Comparison of ENCODE assay signal across 20 cellular contexts in the genomic region with DNA sequence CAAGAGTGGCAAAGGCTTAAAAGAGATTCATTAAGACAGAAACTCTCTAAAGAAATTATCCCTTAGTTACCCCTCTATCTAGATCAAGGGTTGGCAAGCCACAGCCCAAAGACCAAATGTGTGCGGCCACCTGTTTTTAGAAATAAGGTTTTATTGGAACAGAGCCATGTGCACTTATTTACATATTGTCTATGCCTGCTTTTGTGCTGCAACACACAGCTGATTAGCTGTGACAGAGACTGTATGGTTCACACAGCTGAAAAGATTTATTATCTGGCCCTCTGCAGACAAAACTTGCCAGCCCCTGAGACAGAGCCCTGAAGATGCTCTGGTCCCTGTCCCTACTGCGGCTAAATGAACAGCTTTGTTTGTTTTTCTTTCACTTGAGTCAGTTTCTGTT.
"Had no signal": no experiment of that assay in that cellular context is flagged by ENCODE, and none has a peak within 500 bp of the region (broad histone marks: within the 10 kb centered on the region; RNA-seq: fewer than 3 reads in every experiment).

No MANE protein-coding gene starts in this region.

- H3K4me3 Mint-ChIP-seq: activated CD4-positive, alpha-beta T cell treated with anti-CD3 and anti-CD28 coated beads, Interleukin-2, amount 10 ng/mL, durations not matched to agents 24 days and 14 days; activated CD8-positive, alpha-beta T cell treated with anti-CD3 and anti-CD28 coated beads, Interleukin-2, amount 10 ng/mL, durations not matched to agents 7 days and 5 days; activated naive CD4-positive, alpha-beta T cell treated with anti-CD3 and anti-CD28 coated beads, Interleukin-2, amount 10 ng/mL, durations not matched to agents 7 days and 5 days; activated naive CD8-positive, alpha-beta T cell treated with anti-CD3 and anti-CD28 coated beads, Interleukin-2, amount 50 U/mL, for 24 hours; naive thymus-derived CD8-positive, alpha-beta T cell had no signal

- H3K9me3 Mint-ChIP-seq: activated CD4-positive, alpha-beta T cell treated with anti-CD3 and anti-CD28 coated beads, Interleukin-2, amount 10 ng/mL, durations not matched to agents 24 days and 14 days; activated naive CD4-positive, alpha-beta T cell treated with anti-CD3 and anti-CD28 coated beads, Interleukin-2, amount 10 ng/mL, durations not matched to agents 7 days and 5 days; activated naive CD8-positive, alpha-beta T cell treated with anti-CD3 and anti-CD28 coated beads, Interleukin-2, amount 50 U/mL, for 24 hours had no signal

- ATAC-seq: activated CD8-positive, alpha-beta T cell treated with anti-CD3 and anti-CD28 coated beads, Interleukin-2, amount 10 ng/mL, durations not matched to agents 7 days and 5 days; activated naive CD8-positive, alpha-beta T cell treated with anti-CD3 and anti-CD28 coated beads, Interleukin-2, amount 50 U/mL, for 24 hours; foreskin keratinocyte; left colon; lower lobe of right lung; naive thymus-derived CD8-positive, alpha-beta T cell had no signal

- H3K4me1 Mint-ChIP-seq: activated CD4-positive, alpha-beta T cell treated with anti-CD3 and anti-CD28 coated beads, Interleukin-2, amount 10 ng/mL, durations not matched to agents 24 days and 14 days; activated naive CD4-positive, alpha-beta T cell treated with anti-CD3 and anti-CD28 coated beads, Interleukin-2, amount 10 ng/mL, durations not matched to agents 7 days and 5 days; activated naive CD8-positive, alpha-beta T cell treated with anti-CD3 and anti-CD28 coated beads, Interleukin-2, amount 50 U/mL, for 24 hours; naive thymus-derived CD8-positive, alpha-beta T cell had no signal

- DNase-seq: activated CD4-positive, alpha-beta T cell treated with anti-CD3 and anti-CD28 coated beads, Interleukin-2, amount 10 ng/mL, durations not matched to agents 24 days and 14 days; activated CD8-positive, alpha-beta memory T cell treated with anti-CD3 and anti-CD28 coated beads, Interleukin-2, amount 50 U/mL, for 4 hours; activated CD8-positive, alpha-beta T cell treated with anti-CD3 and anti-CD28 coated beads, Interleukin-2, amount 10 ng/mL, durations not matched to agents 7 days and 5 days; activated effector memory CD4-positive, alpha-beta T cell treated with Interleukin-2 at 50 U/mL for 16 hours; activated naive CD4-positive, alpha-beta T cell treated with anti-CD3 and anti-CD28 coated beads, Interleukin-2, amount 10 ng/mL, durations not matched to agents 7 days and 5 days; activated naive CD8-positive, alpha-beta T cell treated with anti-CD3 and anti-CD28 coated beads, Interleukin-2, amount 50 U/mL, for 24 hours; activated T-cell treated with anti-CD3 and anti-CD28 coated beads, Interleukin-2, amount 50 U/mL, for 48 hours; anterior cingulate cortex; glutamatergic neuron; hippocampal formation; islet precursor cell; left colon; lower lobe of right lung; naive thymus-derived CD8-positive, alpha-beta T cell; stimulated activated CD4-positive, alpha-beta T cell treated with anti-CD3 and anti-CD28 coated beads, Interleukin-1b, Interleukin-23, amount 100 ng/mL, for 48 hours; stimulated activated CD8-positive, alpha-beta memory T cell treated with anti-CD3 and anti-CD28 coated beads, Interleukin-4, amount 100 ng/mL, for 48 hours; stimulated activated naive CD4-positive, alpha-beta T cell treated with Interleukin-2 at 50 U/mL for 16 hours; tibial artery had no signal

- H3K27ac Mint-ChIP-seq: activated CD4-positive, alpha-beta T cell treated with anti-CD3 and anti-CD28 coated beads, Interleukin-2, amount 10 ng/mL, durations not matched to agents 24 days and 14 days; activated CD8-positive, alpha-beta T cell treated with anti-CD3 and anti-CD28 coated beads, Interleukin-2, amount 10 ng/mL, durations not matched to agents 7 days and 5 days; activated naive CD4-positive, alpha-beta T cell treated with anti-CD3 and anti-CD28 coated beads, Interleukin-2, amount 10 ng/mL, durations not matched to agents 7 days and 5 days; activated naive CD8-positive, alpha-beta T cell treated with anti-CD3 and anti-CD28 coated beads, Interleukin-2, amount 50 U/mL, for 24 hours; naive thymus-derived CD8-positive, alpha-beta T cell had no signal

- H3K36me3 Mint-ChIP-seq: activated naive CD4-positive, alpha-beta T cell treated with anti-CD3 and anti-CD28 coated beads, Interleukin-2, amount 10 ng/mL, durations not matched to agents 7 days and 5 days; naive thymus-derived CD8-positive, alpha-beta T cell had no signal

- H3K27me3 Mint-ChIP-seq: activated CD4-positive, alpha-beta T cell treated with anti-CD3 and anti-CD28 coated beads, Interleukin-2, amount 10 ng/mL, durations not matched to agents 24 days and 14 days; activated naive CD4-positive, alpha-beta T cell treated with anti-CD3 and anti-CD28 coated beads, Interleukin-2, amount 10 ng/mL, durations not matched to agents 7 days and 5 days; brain had no signal
